13 cellular contexts compared by ENCODE assay signal in genomic region chr16:11748404-11749254, GRCh38. TPM values are rescaled to one million over a fixed set of nuclear protein-coding genes. Genes with fewer than 3 reads are reported as not detected.
DNase-seq lines count a peak whose midpoint lies in the region; ATAC-seq lines count a peak whose summit lies in the region.
"Had no signal": no experiment of that assay in that cellular context is flagged by ENCODE, and none has a peak within 500 bp of the region (broad histone marks: within the 10 kb centered on the region; RNA-seq: fewer than 3 reads in every experiment).

No MANE protein-coding gene starts in this region.

- H3K9me3 ChIP-seq in endocrine pancreas (ENCODE audit: control insufficient read depth, low read length), result no peaks in the 10 kb centered on the region
- H3K9me3 ChIP-seq: thoracic aorta had no signal

- H3K4me3 ChIP-seq in endocrine pancreas (ENCODE audit: control insufficient read depth, insufficient read depth, low read length), result peak overlapping the region; percentile 71
- H3K4me3 ChIP-seq: thoracic aorta had no signal

- in situ Hi-C loops in Caki2 (cut with HindIII; ENCODE audit: low pct_unique_long_range_greater_than_20kb, low sequenced_read_pairs), result no loop called here

- peaks cover 5 to 8% (median 6%) of the 10 kb centered on the region in 4 donors for H3K4me1 Mint-ChIP-seq in naive thymus-derived CD8-positive, alpha-beta T cell

- H3K9me3 Mint-ChIP-seq in naive thymus-derived CD8-positive, alpha-beta T cell, result no peaks in the 10 kb centered on the region
- H3K9me3 Mint-ChIP-seq: T-helper 2 cell treated with Interferon-gamma antibody and Interleukin-4, amounts not matched to agents 5 μg/mL and 100 μg/mL, for 36 hours had no signal

- DNase-seq in Caki2 (ENCODE audit: low read depth) (peak; percentile 47), NCI-H69 (lab: John Stamatoyannopoulos, UW) (peak; percentile 9), NCI-H2081 treated with DMSO at 0.1 percent for 48 hours (lab: John Stamatoyannopoulos, UW) (no peak)
- no peak for DNase-seq in naive thymus-derived CD8-positive, alpha-beta T cell
- DNase-seq: cortex of kidney, NCI-H345 had no signal

- no peak overlapping the region for H3K9ac ChIP-seq in endocrine pancreas (ENCODE audit: control insufficient read depth, insufficient read depth, low read length)

- no peaks in the 10 kb centered on the region for H3K36me3 ChIP-seq in endocrine pancreas (ENCODE audit: control insufficient read depth, insufficient read depth, low read length)

- H3K36me3 Mint-ChIP-seq in naive thymus-derived CD8-positive, alpha-beta T cell, result peaks cover 6 to 46% (median 7%) of the 10 kb centered on the region in 3 donors

- POLR2A ChIA-PET in naive thymus-derived CD8-positive, alpha-beta T cell (lab: Charles Lee), result interaction anchor here (1.2 kb wide), 1 partner anchor 12 kb away, joined by 3 read pairs; no protein-coding TSS in a partner anchor

- no peak overlapping the region for H3K4me3 Mint-ChIP-seq in naive thymus-derived CD8-positive, alpha-beta T cell
- H3K4me3 Mint-ChIP-seq: activated CD8-positive, alpha-beta memory T cell treated with anti-CD3 and anti-CD28 coated beads, Interleukin-2, amount 10 ng/mL, durations not matched to agents 7 days and 5 days; T-helper 2 cell treated with Interferon-gamma antibody and Interleukin-4, amounts not matched to agents 5 μg/mL and 100 μg/mL, for 36 hours had no signal

- no peak for ATAC-seq in naive thymus-derived CD8-positive, alpha-beta T cell
- no peak for ATAC-seq in GM19452 (IDR thresholded peaks at IDR 0.05; ENCODE audit: unreplicated experiment)
- ATAC-seq in GM18861 (IDR thresholded peaks at IDR 0.05; ENCODE audit: unreplicated experiment), result no peak
- ATAC-seq in GM18873 (IDR thresholded peaks at IDR 0.05; ENCODE audit: low FRiP score, unreplicated experiment), result no peak
- ATAC-seq: activated CD8-positive, alpha-beta memory T cell treated with anti-CD3 and anti-CD28 coated beads, Interleukin-2, amount 10 ng/mL, durations not matched to agents 7 days and 5 days had no signal

- no peaks in the 10 kb centered on the region for H3K27me3 Mint-ChIP-seq in naive thymus-derived CD8-positive, alpha-beta T cell
- H3K27me3 Mint-ChIP-seq: activated CD8-positive, alpha-beta memory T cell treated with anti-CD3 and anti-CD28 coated beads, Interleukin-2, amount 10 ng/mL, durations not matched to agents 7 days and 5 days had no signal

- H3K27ac Mint-ChIP-seq in naive thymus-derived CD8-positive, alpha-beta T cell, result peak overlapping the region in 6 of 10 donors; percentile 10 to 74 (median 61)
- H3K27ac Mint-ChIP-seq: T-helper 2 cell treated with Interferon-gamma antibody and Interleukin-4, amounts not matched to agents 5 μg/mL and 100 μg/mL, for 36 hours had no signal

- no peaks in the 10 kb centered on the region for H3K4me1 ChIP-seq in endocrine pancreas (ENCODE audit: control insufficient read depth, insufficient read depth, low read length)

- H3K27me3 ChIP-seq in endocrine pancreas (ENCODE audit: control insufficient read depth, insufficient read depth, low read length), result no peaks in the 10 kb centered on the region

RNA-seq across cellular contexts. Expression of gene TXNDC11, which starts 6.0 kb away (rescaled TPM):
- total RNA-seq in Caki2 (2014; rRNA removed; shearing (Covaris generic); ENCODE audit: low replicate concordance), result 48.9 and 54.7 TPM in 2 replicates
- 10 to 100 TPM; 35.3 to 41.8 TPM for total RNA-seq in naive thymus-derived CD8-positive, alpha-beta T cell
- 10 to 100 TPM; 31.8 to 46.8 (median 35.4) TPM for polyA plus RNA-seq in naive thymus-derived CD8-positive, alpha-beta T cell

RNA-seq across cellular contexts. Expression of gene ZC3H7A, which starts 48.4 kb away (rescaled TPM):
- 18.8 and 31.2 TPM in 2 replicates for total RNA-seq in Caki2 (2014; rRNA removed; shearing (Covaris generic); ENCODE audit: low replicate concordance)
- total RNA-seq in naive thymus-derived CD8-positive, alpha-beta T cell, result 10 to 100 TPM; 71.0 to 72.2 TPM
- 10 to 100 TPM; 29.7 to 35.1 (median 32.3) TPM for polyA plus RNA-seq in naive thymus-derived CD8-positive, alpha-beta T cell

Comparison
In these comparisons a context has a peak if more than half of its experiments do, and no peak if none do; other contexts are left out.
1. DNase-seq: peak in Caki2 (single experiment) and NCI-H69 (single experiment); none in naive thymus-derived CD8-positive, alpha-beta T cell (0 of 10) and NCI-H2081 treated with DMSO at 0.1 percent for 48 hours (single experiment).